In genomic region chr1:174174461-174175329, GRCh38 we compare ENCODE assay signal across 15 cellular contexts. TPM values are rescaled to one million over a fixed set of nuclear protein-coding genes. Genes with fewer than 3 reads are reported as not detected.
DNase-seq lines count a peak whose midpoint lies in the region; ATAC-seq lines count a peak whose summit lies in the region.
"Had no signal": no experiment of that assay in that cellular context is flagged by ENCODE, and none has a peak within 500 bp of the region (broad histone marks: within the 10 kb centered on the region; RNA-seq: fewer than 3 reads in every experiment).

No MANE protein-coding gene starts in this region.

- no peak overlapping the region for H3K4ac ChIP-seq in mesenchymal stem cell (ENCODE audit: low read depth in 1 of 2, low read length in 2 of 2)

- peaks cover 11% of the 10 kb centered on the region for H3K79me1 ChIP-seq in mesenchymal stem cell (replicated peaks; ENCODE audit: low read length, poor library complexity, severe bottlenecking)

- H3K4me3 ChIP-seq in mesenchymal stem cell (ENCODE audit: insufficient read depth in 1 of 2, low read depth in 1 of 2, low read length in 2 of 2), result no peak overlapping the region
- H3K4me3 ChIP-seq: sigmoid colon, SJSA1 had no signal

- H3K4me3 Mint-ChIP-seq in activated T-cell treated with anti-CD3 and anti-CD28 coated beads, Interleukin-2, amount 50 U/mL, for 72 hours, result peak overlapping the region in 1 of 2 donors; percentile 31

- H3K27ac ChIP-seq in mesenchymal stem cell (ENCODE audit: low read length, poor library complexity, severe bottlenecking), result no peak overlapping the region
- H3K27ac ChIP-seq: neutrophil, sigmoid colon, SJSA1 had no signal

- no peak overlapping the region for H3K23ac ChIP-seq in mesenchymal stem cell (ENCODE audit: low read length in 2 of 2)

- peaks cover 5 to 6% of the 10 kb centered on the region in 2 donors for H3K36me3 Mint-ChIP-seq in activated T-cell treated with anti-CD3 and anti-CD28 coated beads, Interleukin-2, amount 50 U/mL, for 72 hours (ENCODE audit: insufficient read depth in 2 of 2)

- H2AK5ac ChIP-seq in mesenchymal stem cell (ENCODE audit: low read length, severe bottlenecking), result peak overlapping the region; percentile 45

- H3K18ac ChIP-seq in mesenchymal stem cell (ENCODE audit: low read depth in 1 of 2, low read length in 2 of 2), result no peak overlapping the region

- no peak overlapping the region for H2AFZ ChIP-seq in mesenchymal stem cell (ENCODE audit: low read depth, low read length)

- no peak overlapping the region for H2BK120ac ChIP-seq in mesenchymal stem cell (ENCODE audit: low read depth, low read length)

- H3K4me1 Mint-ChIP-seq in activated T-cell treated with anti-CD3 and anti-CD28 coated beads, Interleukin-2, amount 50 U/mL, for 72 hours (ENCODE audit: low read depth), result peaks cover 43% of the 10 kb centered on the region

- peak; percentile 96 for ATAC-seq in activated T-cell treated with anti-CD3 and anti-CD28 coated beads, Interleukin-2, amount 50 U/mL, for 72 hours (replicated peaks in 1 of 2)
- ATAC-seq in GM19351 (IDR thresholded peaks at IDR 0.05; ENCODE audit: unreplicated experiment), result peak; percentile 63
- peak; percentile 55 for ATAC-seq in HG03378 (IDR thresholded peaks at IDR 0.05; ENCODE audit: unreplicated experiment)

- peak; percentile 42 to 56 for DNase-seq in activated T-cell treated with anti-CD3 and anti-CD28 coated beads, Interleukin-2, amount 50 U/mL, for 72 hours
- no peak for DNase-seq in activated T-cell treated with anti-CD3 and anti-CD28 coated beads, Interleukin-2, amount 50 U/mL, for 1 hour
- DNase-seq in mesenchymal stem cell (no peak), HCEC 1CT (no peak), NCI-H2029 (lab: John Stamatoyannopoulos, UW) (no peak)
- DNase-seq in stimulated activated CD8-positive, alpha-beta memory T cell treated with anti-CD3 and anti-CD28 coated beads, Interleukin-4, amount 100 ng/mL, for 48 hours, result no peak
- DNase-seq: anterior cingulate cortex, NCI-H1105, NCI-H226, sigmoid colon, substantia nigra had no signal

- H3K27ac Mint-ChIP-seq in activated T-cell treated with anti-CD3 and anti-CD28 coated beads, Interleukin-2, amount 50 U/mL, for 72 hours, result no peak overlapping the region

- no peak overlapping the region for H2BK5ac ChIP-seq in mesenchymal stem cell (ENCODE audit: low read depth, low read length, poor library complexity, severe bottlenecking)

- H3K9me3 ChIP-seq in mesenchymal stem cell (ENCODE audit: control insufficient read depth, low read length), result no peaks in the 10 kb centered on the region
- H3K9me3 ChIP-seq: neutrophil, sigmoid colon, SJSA1 had no signal

- H2BK15ac ChIP-seq in mesenchymal stem cell (ENCODE audit: low read depth, poor library complexity, severe bottlenecking), result no peak overlapping the region

- H3K9me3 Mint-ChIP-seq in activated T-cell treated with anti-CD3 and anti-CD28 coated beads, Interleukin-2, amount 50 U/mL, for 72 hours, result peaks cover 0 to 7% of the 10 kb centered on the region in 2 donors

- H3K14ac ChIP-seq in mesenchymal stem cell (ENCODE audit: low read length in 2 of 2), result no peak overlapping the region

- no peaks in the 10 kb centered on the region for H3K36me3 ChIP-seq in mesenchymal stem cell (ENCODE audit: control insufficient read depth in 1 of 2, insufficient read depth in 2 of 2, low read depth in 1 of 2, low read length in 2 of 2)
- H3K36me3 ChIP-seq: neutrophil, sigmoid colon, SJSA1 had no signal

- WGBS in mesenchymal stem cell, result 97% methylated on average over 4 of the region's 6 CpGs

- no peak overlapping the region for H4K91ac ChIP-seq in mesenchymal stem cell (ENCODE audit: low read length)

- H4K8ac ChIP-seq in mesenchymal stem cell (ENCODE audit: low read length), result no peak overlapping the region

- H3K9ac ChIP-seq in mesenchymal stem cell (ENCODE audit: low read length), result no peak overlapping the region

- no peak overlapping the region for H3K4me2 ChIP-seq in mesenchymal stem cell (ENCODE audit: low read length, poor library complexity, severe bottlenecking)

- H3K27me3 ChIP-seq in mesenchymal stem cell (ENCODE audit: control insufficient read depth in 1 of 2, insufficient read depth in 1 of 2, low read length in 2 of 2), result no peaks in the 10 kb centered on the region
- H3K27me3 ChIP-seq: neutrophil, sigmoid colon, SJSA1 had no signal

- no peak overlapping the region for H2BK12ac ChIP-seq in mesenchymal stem cell (ENCODE audit: low read length in 2 of 2)

- no peaks in the 10 kb centered on the region for H3K4me1 ChIP-seq in mesenchymal stem cell (ENCODE audit: control insufficient read depth, insufficient read depth, low read depth, low read length)
- H3K4me1 ChIP-seq: sigmoid colon, SJSA1 had no signal

- no peaks in the 10 kb centered on the region for H3K27me3 Mint-ChIP-seq in activated T-cell treated with anti-CD3 and anti-CD28 coated beads, Interleukin-2, amount 50 U/mL, for 72 hours (ENCODE audit: low read depth)

RNA-seq across cellular contexts. Expression of gene RABGAP1L, which starts 15.4 kb away (rescaled TPM):
- total RNA-seq in activated T-cell treated with anti-CD3 and anti-CD28 coated beads, Interleukin-2, amount 50 U/mL, for 72 hours, result 10 to 100 TPM; 36.7 to 42.0 TPM
- polyA plus RNA-seq in mesenchymal stem cell (2013, experiment 1 of 2), result 14.2 TPM
- 15.5 TPM for polyA plus RNA-seq in mesenchymal stem cell (2013, experiment 2 of 2)

Comparison
In these comparisons a context has a peak if more than half of its experiments do, and no peak if none do; other contexts are left out.
1. DNase-seq: peak in activated T-cell treated with anti-CD3 and anti-CD28 coated beads, Interleukin-2, amount 50 U/mL, for 72 hours (2 of 2); none in activated T-cell treated with anti-CD3 and anti-CD28 coated beads, Interleukin-2, amount 50 U/mL, for 1 hour (single experiment), mesenchymal stem cell (single experiment), stimulated activated CD8-positive, alpha-beta memory T cell treated with anti-CD3 and anti-CD28 coated beads, Interleukin-4, amount 100 ng/mL, for 48 hours (single experiment), HCEC 1CT (single experiment) and NCI-H2029 (single experiment).
2. Peak in every context shown above with its lines, with median percentiles within 50 percentile points of each other: ATAC-seq.